5 cellular contexts compared by ENCODE assay signal in the genomic region with DNA sequence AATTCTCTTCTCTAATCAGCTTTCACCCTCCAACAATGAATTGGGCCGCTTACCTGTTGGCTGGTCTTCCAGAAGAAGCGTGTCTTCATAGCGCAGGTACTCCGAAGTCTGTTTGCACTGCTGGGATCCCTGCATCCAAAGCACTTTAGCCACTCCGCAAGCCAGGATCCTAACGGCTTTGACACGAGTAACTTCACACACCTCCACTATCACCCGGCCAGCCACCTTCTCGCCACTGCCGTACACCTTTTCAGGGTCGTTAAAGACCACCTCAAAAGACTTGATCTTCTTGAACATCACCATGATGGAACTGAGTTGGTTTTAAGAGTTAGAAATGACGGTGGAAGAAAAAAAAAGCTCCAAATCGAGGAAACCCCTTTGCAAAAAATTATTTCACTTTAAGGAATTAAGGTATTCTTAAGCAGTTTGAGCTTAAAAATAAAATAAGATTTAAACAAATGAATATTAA. TPM values are rescaled to one million over a fixed set of nuclear protein-coding genes. Genes with fewer than 3 reads are reported as not detected.
DNase-seq lines count a peak whose midpoint lies in the region; ATAC-seq, FAIRE-seq and TF ChIP-seq lines count a peak whose summit lies in the region.

No MANE protein-coding gene starts in this region.

- DNase-seq in NCI-H526 treated with DMSO at 0.1 percent for 48 hours (lab: John Stamatoyannopoulos, UW) (peak; percentile 77), bronchial epithelial cell (ENCODE audit: low read depth) (no peak)

- H3K27ac ChIP-seq in parathyroid adenoma, result peak overlapping the region; percentile 100

- peak overlapping the region; percentile 72 for H3K4me2 ChIP-seq in parathyroid adenoma (ENCODE audit: low read length)

- no peak overlapping the region for H2AFZ ChIP-seq in parathyroid adenoma

- H3K79me2 ChIP-seq in parathyroid adenoma, result peaks cover 34% of the 10 kb centered on the region

- peaks cover 9% of the 10 kb centered on the region for H3K9me3 ChIP-seq in parathyroid adenoma (ENCODE audit: control insufficient read depth, low read length)

- peak overlapping the region; percentile 81 for H3K4me3 ChIP-seq in bronchial epithelial cell (ENCODE audit: low read depth, low read length)
- H3K4me3 ChIP-seq in parathyroid adenoma (ENCODE audit: low read depth, low read length), result peak overlapping the region; percentile 100

- no peaks in the 10 kb centered on the region for H3K27me3 ChIP-seq in bronchial epithelial cell (ENCODE audit: control insufficient read depth, insufficient read depth, low read length)
- no peaks in the 10 kb centered on the region for H3K27me3 ChIP-seq in parathyroid adenoma (ENCODE audit: control insufficient read depth, insufficient read depth, low read length)

- peak overlapping the region; percentile 99 for H3K9ac ChIP-seq in parathyroid adenoma

- TF ChIP-seq CTCF in bronchial epithelial cell (IDR thresholded peaks at IDR 0.05; ENCODE audit: insufficient read depth, low read length, severe bottlenecking) (no peak), parathyroid adenoma (IDR thresholded peaks at IDR 0.05) (no peak)

- peaks cover 10% of the 10 kb centered on the region for H3K4me1 ChIP-seq in parathyroid adenoma

- H3K36me3 ChIP-seq in bronchial epithelial cell (ENCODE audit: control insufficient read depth, insufficient read depth, low read length), result peaks cover 20% of the 10 kb centered on the region
- H3K36me3 ChIP-seq in parathyroid adenoma (ENCODE audit: control insufficient read depth, insufficient read depth, low read length), result peaks cover 45% of the 10 kb centered on the region

- FAIRE-seq in bronchial epithelial cell (lab: Jason Lieb, UNC), result no peak

- no peak for ATAC-seq in GM18511 (IDR thresholded peaks at IDR 0.05; ENCODE audit: unreplicated experiment)
- ATAC-seq in GM18502 (IDR thresholded peaks at IDR 0.05; ENCODE audit: poor library complexity, unreplicated experiment), result no peak

RNA-seq across cellular contexts. Expression of a gene that starts 0.4 kb away (rescaled TPM):
- total RNA-seq in bronchial epithelial cell, result 9.0 and 913 TPM in 2 replicates

RNA-seq across cellular contexts. Expression of a gene that starts 25.5 kb away (rescaled TPM):
- not detected in 2 replicates for total RNA-seq in bronchial epithelial cell

RNA-seq across cellular contexts. Expression of a gene that starts 31.5 kb away (rescaled TPM):
- total RNA-seq in bronchial epithelial cell, result 4.7 and 11.0 TPM in 2 replicates

RNA-seq across cellular contexts. Expression of a gene that starts 31.6 kb away (rescaled TPM):
- under 0.01 TPM in 2 replicates for total RNA-seq in bronchial epithelial cell

RNA-seq across cellular contexts. Expression of a gene that starts 38.2 kb away (rescaled TPM):
- 1.8 and 3.4 TPM in 2 replicates for total RNA-seq in bronchial epithelial cell
